ENCODE assay signal across 1 cellular context in the genomic region with DNA sequence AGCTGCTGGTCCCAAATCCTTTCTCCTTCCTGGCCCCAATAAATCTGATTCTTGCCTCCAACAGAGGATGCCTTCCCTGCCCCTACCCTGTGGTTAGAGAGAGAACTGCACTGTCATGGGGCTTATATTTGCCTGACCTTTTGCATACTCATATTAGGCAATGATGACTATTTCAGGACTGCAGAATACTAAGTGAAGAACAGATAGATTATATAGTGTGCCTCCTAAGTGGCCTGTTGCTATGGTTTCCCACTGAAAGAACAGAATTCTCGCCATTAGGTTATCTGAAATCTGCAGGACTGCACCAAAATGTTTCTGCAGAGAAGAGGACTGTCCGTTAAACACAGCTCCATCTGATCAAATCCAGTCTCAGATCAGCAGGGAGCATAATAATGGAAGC.
TF ChIP-seq lines count a peak whose summit lies in the region.

No MANE protein-coding gene starts in this region.

TF ChIP-seq in GM12878, 131 proteins besides CTCF, POLR2A, EP300 and RAD21 (continued from another document):
- TF ChIP-seq, protein P1, sequence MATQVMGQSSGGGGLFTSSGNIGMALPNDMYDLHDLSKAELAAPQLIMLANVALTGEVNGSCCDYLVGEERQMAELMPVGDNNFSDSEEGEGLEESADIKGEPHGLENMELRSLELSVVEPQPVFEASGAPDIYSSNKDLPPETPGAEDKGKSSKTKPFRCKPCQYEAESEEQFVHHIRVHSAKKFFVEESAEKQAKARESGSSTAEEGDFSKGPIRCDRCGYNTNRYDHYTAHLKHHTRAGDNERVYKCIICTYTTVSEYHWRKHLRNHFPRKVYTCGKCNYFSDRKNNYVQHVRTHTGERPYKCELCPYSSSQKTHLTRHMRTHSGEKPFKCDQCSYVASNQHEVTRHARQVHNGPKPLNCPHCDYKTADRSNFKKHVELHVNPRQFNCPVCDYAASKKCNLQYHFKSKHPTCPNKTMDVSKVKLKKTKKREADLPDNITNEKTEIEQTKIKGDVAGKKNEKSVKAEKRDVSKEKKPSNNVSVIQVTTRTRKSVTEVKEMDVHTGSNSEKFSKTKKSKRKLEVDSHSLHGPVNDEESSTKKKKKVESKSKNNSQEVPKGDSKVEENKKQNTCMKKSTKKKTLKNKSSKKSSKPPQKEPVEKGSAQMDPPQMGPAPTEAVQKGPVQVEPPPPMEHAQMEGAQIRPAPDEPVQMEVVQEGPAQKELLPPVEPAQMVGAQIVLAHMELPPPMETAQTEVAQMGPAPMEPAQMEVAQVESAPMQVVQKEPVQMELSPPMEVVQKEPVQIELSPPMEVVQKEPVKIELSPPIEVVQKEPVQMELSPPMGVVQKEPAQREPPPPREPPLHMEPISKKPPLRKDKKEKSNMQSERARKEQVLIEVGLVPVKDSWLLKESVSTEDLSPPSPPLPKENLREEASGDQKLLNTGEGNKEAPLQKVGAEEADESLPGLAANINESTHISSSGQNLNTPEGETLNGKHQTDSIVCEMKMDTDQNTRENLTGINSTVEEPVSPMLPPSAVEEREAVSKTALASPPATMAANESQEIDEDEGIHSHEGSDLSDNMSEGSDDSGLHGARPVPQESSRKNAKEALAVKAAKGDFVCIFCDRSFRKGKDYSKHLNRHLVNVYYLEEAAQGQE (IDR thresholded peaks at IDR 0.05; ENCODE audit: low read depth, low read length) = no peak
- TF ChIP-seq, protein P2, sequence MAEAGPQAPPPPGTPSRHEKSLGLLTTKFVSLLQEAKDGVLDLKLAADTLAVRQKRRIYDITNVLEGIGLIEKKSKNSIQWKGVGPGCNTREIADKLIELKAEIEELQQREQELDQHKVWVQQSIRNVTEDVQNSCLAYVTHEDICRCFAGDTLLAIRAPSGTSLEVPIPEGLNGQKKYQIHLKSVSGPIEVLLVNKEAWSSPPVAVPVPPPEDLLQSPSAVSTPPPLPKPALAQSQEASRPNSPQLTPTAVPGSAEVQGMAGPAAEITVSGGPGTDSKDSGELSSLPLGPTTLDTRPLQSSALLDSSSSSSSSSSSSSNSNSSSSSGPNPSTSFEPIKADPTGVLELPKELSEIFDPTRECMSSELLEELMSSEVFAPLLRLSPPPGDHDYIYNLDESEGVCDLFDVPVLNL (IDR thresholded peaks at IDR 0.05; ENCODE audit: low read depth, low read length) = no peak
- no peak for TF ChIP-seq CBX3 (IDR thresholded peaks at IDR 0.05; ENCODE audit: borderline replicate concordance, low read depth)
- no peak for TF ChIP-seq MYB (IDR thresholded peaks at IDR 0.05; ENCODE audit: borderline replicate concordance, low read depth, low read length)
- TF ChIP-seq, protein P3, sequence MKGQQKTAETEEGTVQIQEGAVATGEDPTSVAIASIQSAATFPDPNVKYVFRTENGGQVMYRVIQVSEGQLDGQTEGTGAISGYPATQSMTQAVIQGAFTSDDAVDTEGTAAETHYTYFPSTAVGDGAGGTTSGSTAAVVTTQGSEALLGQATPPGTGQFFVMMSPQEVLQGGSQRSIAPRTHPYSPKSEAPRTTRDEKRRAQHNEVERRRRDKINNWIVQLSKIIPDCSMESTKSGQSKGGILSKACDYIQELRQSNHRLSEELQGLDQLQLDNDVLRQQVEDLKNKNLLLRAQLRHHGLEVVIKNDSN (IDR thresholded peaks at IDR 0.05; ENCODE audit: borderline replicate concordance, extremely low read length, insufficient read depth, low read depth, low read length) = no peak
- TF ChIP-seq, protein P4, sequence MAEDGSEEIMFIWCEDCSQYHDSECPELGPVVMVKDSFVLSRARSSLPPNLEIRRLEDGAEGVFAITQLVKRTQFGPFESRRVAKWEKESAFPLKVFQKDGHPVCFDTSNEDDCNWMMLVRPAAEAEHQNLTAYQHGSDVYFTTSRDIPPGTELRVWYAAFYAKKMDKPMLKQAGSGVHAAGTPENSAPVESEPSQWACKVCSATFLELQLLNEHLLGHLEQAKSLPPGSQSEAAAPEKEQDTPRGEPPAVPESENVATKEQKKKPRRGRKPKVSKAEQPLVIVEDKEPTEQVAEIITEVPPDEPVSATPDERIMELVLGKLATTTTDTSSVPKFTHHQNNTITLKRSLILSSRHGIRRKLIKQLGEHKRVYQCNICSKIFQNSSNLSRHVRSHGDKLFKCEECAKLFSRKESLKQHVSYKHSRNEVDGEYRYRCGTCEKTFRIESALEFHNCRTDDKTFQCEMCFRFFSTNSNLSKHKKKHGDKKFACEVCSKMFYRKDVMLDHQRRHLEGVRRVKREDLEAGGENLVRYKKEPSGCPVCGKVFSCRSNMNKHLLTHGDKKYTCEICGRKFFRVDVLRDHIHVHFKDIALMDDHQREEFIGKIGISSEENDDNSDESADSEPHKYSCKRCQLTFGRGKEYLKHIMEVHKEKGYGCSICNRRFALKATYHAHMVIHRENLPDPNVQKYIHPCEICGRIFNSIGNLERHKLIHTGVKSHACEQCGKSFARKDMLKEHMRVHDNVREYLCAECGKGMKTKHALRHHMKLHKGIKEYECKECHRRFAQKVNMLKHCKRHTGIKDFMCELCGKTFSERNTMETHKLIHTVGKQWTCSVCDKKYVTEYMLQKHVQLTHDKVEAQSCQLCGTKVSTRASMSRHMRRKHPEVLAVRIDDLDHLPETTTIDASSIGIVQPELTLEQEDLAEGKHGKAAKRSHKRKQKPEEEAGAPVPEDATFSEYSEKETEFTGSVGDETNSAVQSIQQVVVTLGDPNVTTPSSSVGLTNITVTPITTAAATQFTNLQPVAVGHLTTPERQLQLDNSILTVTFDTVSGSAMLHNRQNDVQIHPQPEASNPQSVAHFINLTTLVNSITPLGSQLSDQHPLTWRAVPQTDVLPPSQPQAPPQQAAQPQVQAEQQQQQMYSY (CRISPR knock-in tag; IDR thresholded peaks at IDR 0.05) = no peak
- TF ChIP-seq, protein P5, sequence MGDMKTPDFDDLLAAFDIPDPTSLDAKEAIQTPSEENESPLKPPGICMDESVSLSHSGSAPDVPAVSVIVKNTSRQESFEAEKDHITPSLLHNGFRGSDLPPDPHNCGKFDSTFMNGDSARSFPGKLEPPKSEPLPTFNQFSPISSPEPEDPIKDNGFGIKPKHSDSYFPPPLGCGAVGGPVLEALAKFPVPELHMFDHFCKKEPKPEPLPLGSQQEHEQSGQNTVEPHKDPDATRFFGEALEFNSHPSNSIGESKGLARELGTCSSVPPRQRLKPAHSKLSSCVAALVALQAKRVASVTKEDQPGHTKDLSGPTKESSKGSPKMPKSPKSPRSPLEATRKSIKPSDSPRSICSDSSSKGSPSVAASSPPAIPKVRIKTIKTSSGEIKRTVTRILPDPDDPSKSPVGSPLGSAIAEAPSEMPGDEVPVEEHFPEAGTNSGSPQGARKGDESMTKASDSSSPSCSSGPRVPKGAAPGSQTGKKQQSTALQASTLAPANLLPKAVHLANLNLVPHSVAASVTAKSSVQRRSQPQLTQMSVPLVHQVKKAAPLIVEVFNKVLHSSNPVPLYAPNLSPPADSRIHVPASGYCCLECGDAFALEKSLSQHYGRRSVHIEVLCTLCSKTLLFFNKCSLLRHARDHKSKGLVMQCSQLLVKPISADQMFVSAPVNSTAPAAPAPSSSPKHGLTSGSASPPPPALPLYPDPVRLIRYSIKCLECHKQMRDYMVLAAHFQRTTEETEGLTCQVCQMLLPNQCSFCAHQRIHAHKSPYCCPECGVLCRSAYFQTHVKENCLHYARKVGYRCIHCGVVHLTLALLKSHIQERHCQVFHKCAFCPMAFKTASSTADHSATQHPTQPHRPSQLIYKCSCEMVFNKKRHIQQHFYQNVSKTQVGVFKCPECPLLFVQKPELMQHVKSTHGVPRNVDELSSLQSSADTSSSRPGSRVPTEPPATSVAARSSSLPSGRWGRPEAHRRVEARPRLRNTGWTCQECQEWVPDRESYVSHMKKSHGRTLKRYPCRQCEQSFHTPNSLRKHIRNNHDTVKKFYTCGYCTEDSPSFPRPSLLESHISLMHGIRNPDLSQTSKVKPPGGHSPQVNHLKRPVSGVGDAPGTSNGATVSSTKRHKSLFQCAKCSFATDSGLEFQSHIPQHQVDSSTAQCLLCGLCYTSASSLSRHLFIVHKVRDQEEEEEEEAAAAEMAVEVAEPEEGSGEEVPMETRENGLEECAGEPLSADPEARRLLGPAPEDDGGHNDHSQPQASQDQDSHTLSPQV (IDR thresholded peaks at IDR 0.05) = no peak
- no peak for TF ChIP-seq MTA3 (IDR thresholded peaks at IDR 0.05; ENCODE audit: borderline replicate concordance, low read length)
